ENCODE assay signal across 8 cellular contexts in genomic region chr19:1941146-1942077, GRCh38. TPM values are rescaled to one million over a fixed set of nuclear protein-coding genes. Genes with fewer than 3 reads are reported as not detected.
DNase-seq lines count a peak whose midpoint lies in the region; ATAC-seq and TF ChIP-seq lines count a peak whose summit lies in the region.

TSS of gene CSNK1G2 (plus strand) at chr19:1941172. CDS start at chr19:1969773, 28,601 bp downstream.

- H3K4me1 ChIP-seq in cardiac muscle cell (ENCODE audit: low read depth): peaks cover 14% of the 10 kb centered on the region
- H3K4me1 ChIP-seq in rectal smooth muscle tissue (ENCODE audit: control insufficient read depth, insufficient read depth, low read length): peaks cover 9% of the 10 kb centered on the region

- peak within 1 kb of the TSS; percentile 83 for H3K9ac ChIP-seq in rectal smooth muscle tissue (ENCODE audit: low read length)

- H3K9me3 Mint-ChIP-seq in activated T-cell treated with anti-CD3 and anti-CD28 coated beads, Interleukin-2, amount 50 U/mL, for 4 hours: no peaks in the 10 kb centered on the region

- no peaks in the 10 kb centered on the region for H3K36me3 Mint-ChIP-seq in activated T-cell treated with anti-CD3 and anti-CD28 coated beads, Interleukin-2, amount 50 U/mL, for 4 hours (ENCODE audit: insufficient read depth)

- peak within 1 kb of the TSS; percentile 92 for H3K27ac ChIP-seq in cardiac muscle cell
- peak within 1 kb of the TSS; percentile 99 for H3K27ac ChIP-seq in rectal smooth muscle tissue (ENCODE audit: low read depth, low read length)

- ATAC-seq in HG03159 (IDR thresholded peaks at IDR 0.05; ENCODE audit: unreplicated experiment): peak; percentile 46
- peak; percentile 61 to 65 for ATAC-seq in activated T-cell treated with anti-CD3 and anti-CD28 coated beads, Interleukin-2, amount 50 U/mL, for 4 hours

- DNase-seq in activated T-cell treated with anti-CD3 and anti-CD28 coated beads, Interleukin-2, amount 50 U/mL, for 4 hours: no peak
- DNase-seq in cardiac muscle cell (ENCODE audit: low read depth in 1 of 2, low spot score in 1 of 2): no peak
- DNase-seq in NCI-H748 (lab: John Stamatoyannopoulos, UW; ENCODE audit: unreplicated experiment): no peak
- DNase-seq in NCI-H2171 (lab: John Stamatoyannopoulos, UW): no peak
- no peak for DNase-seq in KG1 (lab: John Stamatoyannopoulos, UW)

- no peaks in the 10 kb centered on the region for H3K27me3 Mint-ChIP-seq in activated T-cell treated with anti-CD3 and anti-CD28 coated beads, Interleukin-2, amount 50 U/mL, for 4 hours (ENCODE audit: low read depth)

- peaks cover 34% of the 10 kb centered on the region for H3K4me1 Mint-ChIP-seq in activated T-cell treated with anti-CD3 and anti-CD28 coated beads, Interleukin-2, amount 50 U/mL, for 4 hours (ENCODE audit: low read depth)

- TF ChIP-seq CTCF in GM12872 (IDR thresholded peaks at IDR 0.05; ENCODE audit: insufficient read depth, low read depth, low read length) (peak; percentile 25; the same call in 1 of the 3 replicates), cardiac muscle cell (IDR thresholded peaks at IDR 0.05; ENCODE audit: low read depth, low read length) (no peak)

- H3K36me3 ChIP-seq in cardiac muscle cell: no peaks in the 10 kb centered on the region
- H3K36me3 ChIP-seq in rectal smooth muscle tissue (ENCODE audit: control insufficient read depth, insufficient read depth, low read length): no peaks in the 10 kb centered on the region

- H3K27me3 ChIP-seq in cardiac muscle cell: no peaks in the 10 kb centered on the region
- no peaks in the 10 kb centered on the region for H3K27me3 ChIP-seq in rectal smooth muscle tissue (ENCODE audit: control insufficient read depth, insufficient read depth, low read length)

- H3K4me3 Mint-ChIP-seq in activated T-cell treated with anti-CD3 and anti-CD28 coated beads, Interleukin-2, amount 50 U/mL, for 4 hours: peak within 1 kb of the TSS; percentile 90

- peak within 1 kb of the TSS; percentile 96 for H3K4me3 ChIP-seq in cardiac muscle cell
- peak within 1 kb of the TSS; percentile 90 for H3K4me3 ChIP-seq in rectal smooth muscle tissue (ENCODE audit: low read length)

- H3K9me3 ChIP-seq in cardiac muscle cell (ENCODE audit: low read depth): no peaks in the 10 kb centered on the region

RNA-seq across cellular contexts. Expression of gene CSNK1G2, which starts in this region (rescaled TPM):
- total RNA-seq in activated T-cell treated with anti-CD3 and anti-CD28 coated beads, Interleukin-2, amount 50 U/mL, for 4 hours: 10 to 100 TPM; 52.7 to 60.6 (median 59.0) TPM
- total RNA-seq in cardiac muscle cell: 92.6 and 100 TPM in 2 replicates
- polyA plus RNA-seq in cardiac muscle cell: 81.1 and 97.7 TPM in 2 replicates
